Comparison of ENCODE assay signal across 21 cellular contexts in the genomic region with DNA sequence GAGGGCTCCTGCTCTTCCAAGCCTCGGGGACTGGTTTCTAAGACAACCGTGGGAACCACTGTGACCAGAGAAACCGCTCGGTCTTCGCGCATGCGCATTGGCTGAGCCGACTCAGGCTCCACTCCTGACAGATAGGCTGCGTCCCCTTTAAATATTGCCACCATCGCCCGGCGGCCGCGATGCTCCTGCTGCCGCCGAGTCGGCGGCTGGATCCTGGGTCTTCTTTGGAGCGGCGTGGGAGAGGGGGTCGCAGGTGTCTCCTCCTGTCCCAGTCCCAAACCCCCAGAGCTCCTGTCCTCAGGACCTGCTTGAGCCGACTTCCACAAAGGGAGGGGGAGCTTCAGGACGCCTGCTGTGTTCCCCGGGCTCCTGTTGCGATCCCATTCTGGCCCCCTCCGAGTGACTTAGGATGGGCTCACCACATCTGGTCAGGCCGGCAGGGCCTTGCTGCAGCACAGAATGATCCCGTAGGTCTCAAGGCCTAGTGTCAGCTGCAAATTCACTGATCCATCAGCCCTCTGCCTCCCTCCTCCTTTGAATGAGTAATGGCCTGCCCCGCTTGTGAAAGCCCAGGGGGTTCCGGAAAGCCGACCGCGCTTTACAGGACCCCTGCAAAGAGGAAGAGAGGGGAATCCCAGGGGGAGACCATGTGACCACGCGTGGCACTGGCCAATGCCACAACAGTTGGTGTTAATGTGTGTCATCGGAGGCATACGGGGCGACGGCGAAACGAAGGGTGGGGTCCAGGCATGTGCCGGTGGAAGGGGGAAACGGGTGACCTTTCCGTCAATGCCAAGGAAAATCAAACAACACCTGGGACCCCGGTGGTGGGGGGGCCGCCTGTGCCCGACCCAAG.
DNase-seq lines count a peak whose midpoint lies in the region; ATAC-seq, FAIRE-seq and TF ChIP-seq lines count a peak whose summit lies in the region.
"Had no signal": no experiment of that assay in that cellular context is flagged by ENCODE, and none has a peak within 500 bp of the region (broad histone marks: within the 10 kb centered on the region; RNA-seq: fewer than 3 reads in every experiment).

No MANE protein-coding gene starts in this region.

- H3K36me3 ChIP-seq in kidney (ENCODE audit: control insufficient read depth in 1 of 2, insufficient read depth in 2 of 2, low read length in 2 of 2), result no peaks in the 10 kb centered on the region
- H3K36me3 ChIP-seq: heart right ventricle had no signal

- intact Hi-C loops in natural killer cell (cut with micrococcal nuclease), result no loop called here
- intact Hi-C loops in kidney (cut with DNase I), result no loop called here

- CTCF ChIA-PET in activated naive CD4-positive, alpha-beta T cell treated with anti-CD3 and anti-CD28 coated beads, Interleukin-2, amount 10 ng/mL, durations not matched to agents 7 days and 5 days (lab: Charles Lee), result no interaction called here

- H3K4me1 Mint-ChIP-seq in natural killer cell treated with Interleukin-12 subunit alpha and Interleukin-12 subunit beta and Interleukin-15 and Interleukin-18, amount 100 ng/mL, for 72 hours (ENCODE audit: low read depth in 2 of 2), result no peaks in the 10 kb centered on the region
- no peaks in the 10 kb centered on the region for H3K4me1 Mint-ChIP-seq in natural killer cell
- no peaks in the 10 kb centered on the region for H3K4me1 Mint-ChIP-seq in activated naive CD4-positive, alpha-beta T cell treated with anti-CD3 and anti-CD28 coated beads, Interleukin-2, amount 10 ng/mL, durations not matched to agents 7 days and 5 days
- H3K4me1 Mint-ChIP-seq: activated B cell treated with CpG ODN at 0.5 μM for 24 hours, IgD-negative memory B cell, mesothelial cell of epicardium, neural crest cell had no signal

- H3K9me3 Mint-ChIP-seq in natural killer cell treated with Interleukin-12 subunit alpha and Interleukin-12 subunit beta and Interleukin-15 and Interleukin-18, amount 100 ng/mL, for 72 hours, result peaks cover 22% of the 10 kb centered on the region
- peaks cover 13 to 15% of the 10 kb centered on the region in 2 donors for H3K9me3 Mint-ChIP-seq in natural killer cell
- H3K9me3 Mint-ChIP-seq in activated naive CD4-positive, alpha-beta T cell treated with anti-CD3 and anti-CD28 coated beads, Interleukin-2, amount 10 ng/mL, durations not matched to agents 7 days and 5 days, result peaks cover 26% of the 10 kb centered on the region

- H3K9me3 ChIP-seq in kidney (ENCODE audit: control insufficient read depth in 1 of 2, low read length in 2 of 2), result peaks cover 0 to 8% of the 10 kb centered on the region in 2 donors
- H3K9me3 ChIP-seq: Caco-2 had no signal

- no peak for FAIRE-seq in kidney (lab: Jason Lieb, UNC)
- FAIRE-seq: G401.6, GM12878 had no signal

- TF ChIP-seq CTCF in natural killer cell (IDR thresholded peaks at IDR 0.05) (no peak), kidney (IDR thresholded peaks at IDR 0.05; ENCODE audit: borderline replicate concordance, extremely low read depth, insufficient read depth) (no peak)

- H3K4me3 Mint-ChIP-seq in natural killer cell treated with Interleukin-12 subunit alpha and Interleukin-12 subunit beta and Interleukin-15 and Interleukin-18, amount 100 ng/mL, for 72 hours, result no peak overlapping the region
- H3K4me3 Mint-ChIP-seq in natural killer cell, result no peak overlapping the region
- no peak overlapping the region for H3K4me3 Mint-ChIP-seq in activated naive CD4-positive, alpha-beta T cell treated with anti-CD3 and anti-CD28 coated beads, Interleukin-2, amount 10 ng/mL, durations not matched to agents 7 days and 5 days
- H3K4me3 Mint-ChIP-seq: activated B cell treated with CpG ODN at 0.5 μM for 24 hours; activated CD8-positive, alpha-beta T cell treated with anti-CD3 and anti-CD28 coated beads, Interleukin-2, amount 10 ng/mL, durations not matched to agents 7 days and 5 days; IgD-negative memory B cell; mesothelial cell of epicardium; neural crest cell; T-helper 1 cell treated with Interleukin-12 subunit alpha and Interleukin-12 subunit beta and Interleukin-4 antibody, amounts not matched to agents 30 μg/mL and 1 μg/mL, for 36 hours had no signal

- no peak overlapping the region for H3K27ac ChIP-seq in kidney (ENCODE audit: low read depth in 2 of 2, low read length in 2 of 2)
- H3K27ac ChIP-seq: heart right ventricle had no signal

- no peak for ATAC-seq in natural killer cell treated with Interleukin-12 subunit alpha and Interleukin-12 subunit beta and Interleukin-15 and Interleukin-18, amount 100 ng/mL, for 72 hours
- no peak for ATAC-seq in natural killer cell
- ATAC-seq in HG03571 (IDR thresholded peaks at IDR 0.05; ENCODE audit: unreplicated experiment), result no peak
- ATAC-seq: activated CD8-positive, alpha-beta T cell treated with anti-CD3 and anti-CD28 coated beads, Interleukin-2, amount 10 ng/mL, durations not matched to agents 7 days and 5 days; GM12878 had no signal

- no peaks in the 10 kb centered on the region for H3K27me3 Mint-ChIP-seq in natural killer cell treated with Interleukin-12 subunit alpha and Interleukin-12 subunit beta and Interleukin-15 and Interleukin-18, amount 100 ng/mL, for 72 hours
- H3K27me3 Mint-ChIP-seq in natural killer cell (ENCODE audit: low read depth in 2 of 2), result no peaks in the 10 kb centered on the region
- no peaks in the 10 kb centered on the region for H3K27me3 Mint-ChIP-seq in activated naive CD4-positive, alpha-beta T cell treated with anti-CD3 and anti-CD28 coated beads, Interleukin-2, amount 10 ng/mL, durations not matched to agents 7 days and 5 days
- H3K27me3 Mint-ChIP-seq: activated B cell treated with CpG ODN at 0.5 μM for 24 hours, IgD-negative memory B cell had no signal

- no peak overlapping the region for H3K9ac ChIP-seq in kidney (ENCODE audit: low read length in 2 of 2)

- peak; percentile 59 for DNase-seq in natural killer cell treated with Interleukin-12 subunit alpha and Interleukin-12 subunit beta and Interleukin-15 and Interleukin-18, amount 100 ng/mL, for 72 hours (ENCODE audit: low spot score)
- DNase-seq in natural killer cell (no peak), NCI-H82 (lab: John Stamatoyannopoulos, UW) (peak; percentile 87), kidney (peak; percentile 81), dedifferentiated amniotic fluid mesenchymal stem cell (ENCODE audit: extremely low spot score) (no peak)
- DNase-seq in effector CD4-positive, alpha-beta T cell, result no peak
- no peak for DNase-seq in activated naive CD4-positive, alpha-beta T cell treated with anti-CD3 and anti-CD28 coated beads, Interleukin-2, amount 10 ng/mL, durations not matched to agents 7 days and 5 days
- DNase-seq: activated B cell treated with CpG ODN at 0.5 μM for 24 hours; activated CD8-positive, alpha-beta T cell treated with anti-CD3 and anti-CD28 coated beads, Interleukin-2, amount 10 ng/mL, durations not matched to agents 7 days and 5 days; Caco-2; effector CD8-positive, alpha-beta T cell; heart right ventricle; SHP77; stimulated activated CD4-positive, alpha-beta T cell treated with anti-CD3 and anti-CD28 coated beads, Interleukin-2, amount 100 ng/mL, for 48 hours had no signal

- no peak overlapping the region for H3K27ac Mint-ChIP-seq in natural killer cell treated with Interleukin-12 subunit alpha and Interleukin-12 subunit beta and Interleukin-15 and Interleukin-18, amount 100 ng/mL, for 72 hours
- H3K27ac Mint-ChIP-seq in natural killer cell, result no peak overlapping the region
- H3K27ac Mint-ChIP-seq in activated naive CD4-positive, alpha-beta T cell treated with anti-CD3 and anti-CD28 coated beads, Interleukin-2, amount 10 ng/mL, durations not matched to agents 7 days and 5 days, result no peak overlapping the region
- H3K27ac Mint-ChIP-seq: activated B cell treated with CpG ODN at 0.5 μM for 24 hours; activated CD8-positive, alpha-beta T cell treated with anti-CD3 and anti-CD28 coated beads, Interleukin-2, amount 10 ng/mL, durations not matched to agents 7 days and 5 days; mesothelial cell of epicardium; T-helper 1 cell treated with Interleukin-12 subunit alpha and Interleukin-12 subunit beta and Interleukin-4 antibody, amounts not matched to agents 30 μg/mL and 1 μg/mL, for 36 hours had no signal

- H3K4me3 ChIP-seq in kidney (ENCODE audit: low read length in 2 of 2), result no peak overlapping the region
- H3K4me3 ChIP-seq: GM12878, heart right ventricle had no signal

- no peaks in the 10 kb centered on the region for H3K4me1 ChIP-seq in kidney (ENCODE audit: control insufficient read depth in 1 of 2, insufficient read depth in 1 of 2, low read depth in 1 of 2, low read length in 2 of 2)
- H3K4me1 ChIP-seq: Caco-2, heart right ventricle had no signal

- H3K36me3 Mint-ChIP-seq in natural killer cell treated with Interleukin-12 subunit alpha and Interleukin-12 subunit beta and Interleukin-15 and Interleukin-18, amount 100 ng/mL, for 72 hours, result peaks cover 21% of the 10 kb centered on the region
- H3K36me3 Mint-ChIP-seq in natural killer cell, result peaks cover 8% of the 10 kb centered on the region
- peaks cover 2% of the 10 kb centered on the region for H3K36me3 Mint-ChIP-seq in activated naive CD4-positive, alpha-beta T cell treated with anti-CD3 and anti-CD28 coated beads, Interleukin-2, amount 10 ng/mL, durations not matched to agents 7 days and 5 days
- H3K36me3 Mint-ChIP-seq: IgD-negative memory B cell had no signal

Comparison
In these comparisons a context has a peak if more than half of its experiments do, and no peak if none do; other contexts are left out.
1. DNase-seq: peak in natural killer cell treated with Interleukin-12 subunit alpha and Interleukin-12 subunit beta and Interleukin-15 and Interleukin-18, amount 100 ng/mL, for 72 hours (single experiment), NCI-H82 (single experiment) and kidney (single experiment); none in natural killer cell (single experiment), dedifferentiated amniotic fluid mesenchymal stem cell (single experiment), effector CD4-positive, alpha-beta T cell (single experiment) and activated naive CD4-positive, alpha-beta T cell treated with anti-CD3 and anti-CD28 coated beads, Interleukin-2, amount 10 ng/mL, durations not matched to agents 7 days and 5 days (single experiment).